In genomic region chr1:119347858-119348257, GRCh38 we compare ENCODE assay signal across 8 cellular contexts. TPM values are rescaled to one million over a fixed set of nuclear protein-coding genes. Genes with fewer than 3 reads are reported as not detected.
DNase-seq lines count a peak whose midpoint lies in the region; ATAC-seq lines count a peak whose summit lies in the region.
"Had no signal": no experiment of that assay in that cellular context is flagged by ENCODE, and none has a peak within 500 bp of the region (broad histone marks: within the 10 kb centered on the region; RNA-seq: fewer than 3 reads in every experiment).

No MANE protein-coding gene starts in this region.

- H3K4me2 ChIP-seq in GM23248 (ENCODE audit: unreplicated experiment): no peak overlapping the region

- peak; percentile 85 for ATAC-seq in GM18907 (IDR thresholded peaks at IDR 0.05; ENCODE audit: unreplicated experiment)
- ATAC-seq in left lobe of liver: peak; percentile 46
- ATAC-seq in HG03025 (IDR thresholded peaks at IDR 0.05; ENCODE audit: low FRiP score, unreplicated experiment): no peak

- no peak overlapping the region for H3K9ac ChIP-seq in GM23248

- no peaks in the 10 kb centered on the region for H3F3A ChIP-seq in GM23248 (ENCODE audit: insufficient read depth)

- no peaks in the 10 kb centered on the region for H4K20me1 ChIP-seq in GM23248 (ENCODE audit: insufficient read depth)

- no peaks in the 10 kb centered on the region for H3K9me2 ChIP-seq in GM23248 (ENCODE audit: insufficient read depth)

- no peaks in the 10 kb centered on the region for H3K27me3 ChIP-seq in GM23248 (replicated peaks; ENCODE audit: insufficient read depth)

- peak overlapping the region; percentile 61 for H2AFZ ChIP-seq in GM23248

- in situ Hi-C loops in GM23248 (cut with MboI): no loop called here

- H3K9me3 ChIP-seq in GM23248 (ENCODE audit: low read depth): no peaks in the 10 kb centered on the region

- no peak overlapping the region for H3K4me3 ChIP-seq in GM23248

- WGBS in GM23248 (ENCODE audit: low coverage in 1 of 2, low lambda C conversion rate in 2 of 2, missing lambda C conversion rate in 2 of 2), 2 experiments: 5 to 7% methylated on average over 1 of the region's 1 CpG

- no peaks in the 10 kb centered on the region for H3K79me2 ChIP-seq in GM23248 (ENCODE audit: insufficient read depth)

- 0 out of 2 replicates have a peak, but pooled peaks cover 9% of the 10 kb centered on the region for H3K4me1 ChIP-seq in GM23248 (ENCODE audit: insufficient read depth)

- no peaks in the 10 kb centered on the region for H3K36me3 ChIP-seq in GM23248 (ENCODE audit: low read depth)

- no peak overlapping the region for H3K27ac ChIP-seq in GM23248

- DNase-seq in GM23248 (peak; percentile 43), HT1080 (ENCODE audit: low read depth) (peak; percentile 75), left lobe of liver (ENCODE audit: low spot score) (no peak), SKM-1 (lab: John Stamatoyannopoulos, UW; ENCODE audit: unreplicated experiment) (no peak), midbrain (lab: John Stamatoyannopoulos, UW) (no peak)
- DNase-seq: NCI-H345 had no signal

RNA-seq across cellular contexts. Expression of gene HAO2, which starts 20.7 kb away (rescaled TPM):
- not detected in 2 replicates for total RNA-seq in GM23248 (2014; rRNA removed; shearing (Covaris generic))
- polyA plus RNA-seq in GM23248 (2016; fragmentation: Nextera tagmentation; extraction: Ambion mirVana): not detected in 2 replicates
- not detected in 2 replicates for total RNA-seq in HT1080 (2014; rRNA removed; shearing (Covaris generic))
- not detected in 2 replicates for polyA plus RNA-seq in HT1080 (2015; cell fraction: cytosol; rRNA removed)
- polyA plus RNA-seq in HT1080 (2015; cell fraction: nucleus; rRNA removed): not detected in 2 replicates
- 206 TPM for total RNA-seq in left lobe of liver

Comparison
In these comparisons a context has a peak if more than half of its experiments do, and no peak if none do; other contexts are left out.
1. DNase-seq: peak in GM23248 (single experiment) and HT1080 (single experiment); none in left lobe of liver (single experiment), SKM-1 (single experiment) and midbrain (single experiment).
2. RNA of gene HAO2, which starts 20.7 kb away (total RNA-seq): 206 TPM in left lobe of liver (single experiment); not detected in GM23248 and not detected in HT1080; every median in the first group is over 100 times any median in the second.